Comparison of ENCODE assay signal across 10 cellular contexts in the genomic region with DNA sequence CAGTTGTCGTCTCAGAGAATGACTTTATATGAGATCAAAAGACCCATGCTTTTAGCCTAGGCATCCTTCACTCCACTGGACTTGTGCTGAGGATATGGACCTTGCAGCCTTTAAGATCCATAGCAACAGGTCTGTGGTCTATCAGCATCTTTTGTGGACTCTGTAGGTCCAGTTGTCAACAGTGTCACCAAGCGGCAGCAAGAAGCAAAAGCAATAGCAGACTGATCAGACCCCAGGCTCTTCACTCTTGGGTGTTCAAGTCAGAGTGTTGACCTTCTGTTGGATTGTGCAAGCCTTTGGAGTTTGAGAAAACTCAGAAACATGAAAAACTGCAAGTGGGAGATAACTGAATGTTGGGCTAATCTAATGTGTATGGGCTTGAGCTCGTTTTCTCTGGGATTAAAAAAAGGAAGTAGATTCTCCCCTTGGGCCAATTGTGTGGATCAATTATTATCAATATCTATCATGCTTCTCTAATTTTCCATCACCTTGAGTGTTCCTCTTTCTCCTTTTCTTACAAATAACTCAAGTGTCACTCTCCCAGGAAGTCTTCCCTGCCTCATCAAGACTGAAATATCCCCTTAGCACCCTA.
DNase-seq lines count a peak whose midpoint lies in the region; ATAC-seq and TF ChIP-seq lines count a peak whose summit lies in the region.
"Had no signal": no experiment of that assay in that cellular context is flagged by ENCODE, and none has a peak within 500 bp of the region (broad histone marks: within the 10 kb centered on the region; RNA-seq: fewer than 3 reads in every experiment).

No MANE protein-coding gene starts in this region.

- POLR2A ChIA-PET in Panc1 (lab: Charles Lee) = no interaction called here

- H3K79me1 ChIP-seq in neuronal stem cell (ENCODE audit: low read depth, low read length) = no peaks in the 10 kb centered on the region

- no CpG with 5 or more reads among the region's 3 CpGs for WGBS in neuronal stem cell (ENCODE audit: extremely low coverage in 2 of 2, insufficient read length in 2 of 2, insufficient replicate concordance in 1 of 2), 2 donors

- no peaks in the 10 kb centered on the region for H3K4me1 Mint-ChIP-seq in effector memory CD8-positive, alpha-beta T cell (ENCODE audit: low read depth in 2 of 2)

- TF ChIP-seq CTCF in Panc1 (IDR thresholded peaks at IDR 0.05) = peak; percentile 72

- CTCF ChIA-PET in Panc1 (lab: Charles Lee) = no interaction called here

- ATAC-seq in GM21576 (IDR thresholded peaks at IDR 0.05; ENCODE audit: unreplicated experiment) (peak; percentile 80), Panc1 (peak; percentile 48; the same call in 1 of the 2 replicates)
- no peak for ATAC-seq in effector memory CD8-positive, alpha-beta T cell (replicated peaks)

- no peak overlapping the region for H2AK5ac ChIP-seq in neuronal stem cell (ENCODE audit: low read depth, low read length)

- no peaks in the 10 kb centered on the region for H3K36me3 Mint-ChIP-seq in effector memory CD8-positive, alpha-beta T cell (ENCODE audit: insufficient read depth)

- no peak overlapping the region for H3K4me3 Mint-ChIP-seq in effector memory CD8-positive, alpha-beta T cell

- no peak overlapping the region for H4K8ac ChIP-seq in neuronal stem cell (ENCODE audit: low read depth, low read length)

- H3K9ac ChIP-seq in neuronal stem cell (ENCODE audit: low read depth, low read length, poor library complexity) = no peak overlapping the region

- no peaks in the 10 kb centered on the region for H3K4me1 ChIP-seq in Panc1 (ENCODE audit: control insufficient read depth, insufficient read depth, low read length)
- no peaks in the 10 kb centered on the region for H3K4me1 ChIP-seq in neuronal stem cell (ENCODE audit: control insufficient read depth in 2 of 2, insufficient read depth in 1 of 2, low read depth in 1 of 2, low read length in 2 of 2)

- in situ Hi-C loops in Panc1 (cut with HindIII; ENCODE audit: low pct_unique_long_range_greater_than_20kb, low sequenced_read_pairs) = no loop called here

- H2BK12ac ChIP-seq in neuronal stem cell (ENCODE audit: low read length) = no peak overlapping the region

- no peak overlapping the region for H3K4me2 ChIP-seq in neuronal stem cell (ENCODE audit: insufficient read depth, low read length, poor library complexity, severe bottlenecking)

- no peak overlapping the region for H2BK5ac ChIP-seq in neuronal stem cell (ENCODE audit: low read length)

- H2BK120ac ChIP-seq in neuronal stem cell (ENCODE audit: low read depth, low read length) = no peak overlapping the region

- H3K36me3 ChIP-seq in Panc1 (ENCODE audit: control insufficient read depth, insufficient read depth, low read length) (no peaks in the 10 kb centered on the region), neuronal stem cell (replicated peaks in 1 of 2; ENCODE audit: control insufficient read depth in 2 of 2, insufficient read depth in 2 of 2, low read length in 2 of 2) (no peaks in the 10 kb centered on the region)

- H3K9me3 ChIP-seq in Panc1 (ENCODE audit: control insufficient read depth, insufficient read depth, low read depth, low read length) (peaks cover 10% of the 10 kb centered on the region; the same call in 1 of the 2 replicates), neuronal stem cell (replicated peaks in 1 of 2; ENCODE audit: control insufficient read depth in 2 of 2, insufficient read depth in 1 of 2, low read depth in 1 of 2, low read length in 2 of 2) (peaks cover 0 to 11% of the 10 kb centered on the region in 2 donors)

- no peak overlapping the region for H2BK15ac ChIP-seq in neuronal stem cell (ENCODE audit: low read length)

- no peak overlapping the region for H3K27ac Mint-ChIP-seq in effector memory CD8-positive, alpha-beta T cell

- BruUV-seq in Panc1 (replicated peaks; lab: Mats Ljungman, UMichigan) = no TSS peak

- no peak overlapping the region for H3K4ac ChIP-seq in neuronal stem cell (ENCODE audit: low read length)

- no peaks in the 10 kb centered on the region for H3K27me3 ChIP-seq in Panc1 (ENCODE audit: control insufficient read depth, insufficient read depth, low read length)
- no peaks in the 10 kb centered on the region for H3K27me3 ChIP-seq in neuronal stem cell (ENCODE audit: control insufficient read depth in 3 of 3, insufficient read depth in 3 of 3, low read depth in 1 of 3, low read length in 3 of 3)
- H3K27me3 ChIP-seq: dorsolateral prefrontal cortex had no signal

- H3K27me3 Mint-ChIP-seq in effector memory CD8-positive, alpha-beta T cell = peaks cover 0 to 6% of the 10 kb centered on the region in 2 donors

- no peak overlapping the region for H3K23ac ChIP-seq in neuronal stem cell (ENCODE audit: low read depth, low read length, poor library complexity)

- no peak overlapping the region for H4K91ac ChIP-seq in neuronal stem cell (ENCODE audit: low read depth, low read length, poor library complexity)

- H3K4me3 ChIP-seq in Panc1 (ENCODE audit: low read depth in 2 of 2, low read length in 2 of 2) = no peak overlapping the region
- no peak overlapping the region for H3K4me3 ChIP-seq in neuronal stem cell (ENCODE audit: low read length in 2 of 2)
- H3K4me3 ChIP-seq: dorsolateral prefrontal cortex had no signal

- H2AFZ ChIP-seq in neuronal stem cell (ENCODE audit: low read length) = no peak overlapping the region

- no peak overlapping the region for H3K14ac ChIP-seq in neuronal stem cell (ENCODE audit: low read length)

- no peak overlapping the region for H3K18ac ChIP-seq in neuronal stem cell (ENCODE audit: low read length)

- no peak overlapping the region for H3K27ac ChIP-seq in Panc1 (ENCODE audit: low read length)
- no peak overlapping the region for H3K27ac ChIP-seq in neuronal stem cell (replicated peaks; ENCODE audit: low read length)
- H3K27ac ChIP-seq: dorsolateral prefrontal cortex had no signal

- intact Hi-C loops in Panc1 (cut with micrococcal nuclease; ENCODE audit: unreplicated experiment) = no loop called here

- H3K9me3 Mint-ChIP-seq in effector memory CD8-positive, alpha-beta T cell = peaks cover 8% of the 10 kb centered on the region in 2 donors

- DNase-seq in ELF-1 (ENCODE audit: low read depth, low spot score) (peak; percentile 25), Panc1 (ENCODE audit: low read depth, low spot score) (no peak), iPS-NIHi11 (ENCODE audit: low spot score) (peak; percentile 72), A172 (ENCODE audit: low spot score) (no peak), neuronal stem cell (ENCODE audit: low spot score) (no peak), DMS153 (lab: John Stamatoyannopoulos, UW) (no peak)
- no peak for DNase-seq in effector memory CD8-positive, alpha-beta T cell
- DNase-seq: dorsolateral prefrontal cortex, NCI-H510A treated with DMSO at 0.1 percent for 48 hours had no signal

Comparison
In these comparisons a context has a peak if more than half of its experiments do, and no peak if none do; other contexts are left out.
1. DNase-seq: peak in ELF-1 (single experiment) and iPS-NIHi11 (single experiment); none in Panc1 (single experiment), A172 (single experiment), neuronal stem cell (single experiment), DMS153 (single experiment) and effector memory CD8-positive, alpha-beta T cell (0 of 3).